Comparison of ENCODE assay signal across 8 cellular contexts in the genomic region with DNA sequence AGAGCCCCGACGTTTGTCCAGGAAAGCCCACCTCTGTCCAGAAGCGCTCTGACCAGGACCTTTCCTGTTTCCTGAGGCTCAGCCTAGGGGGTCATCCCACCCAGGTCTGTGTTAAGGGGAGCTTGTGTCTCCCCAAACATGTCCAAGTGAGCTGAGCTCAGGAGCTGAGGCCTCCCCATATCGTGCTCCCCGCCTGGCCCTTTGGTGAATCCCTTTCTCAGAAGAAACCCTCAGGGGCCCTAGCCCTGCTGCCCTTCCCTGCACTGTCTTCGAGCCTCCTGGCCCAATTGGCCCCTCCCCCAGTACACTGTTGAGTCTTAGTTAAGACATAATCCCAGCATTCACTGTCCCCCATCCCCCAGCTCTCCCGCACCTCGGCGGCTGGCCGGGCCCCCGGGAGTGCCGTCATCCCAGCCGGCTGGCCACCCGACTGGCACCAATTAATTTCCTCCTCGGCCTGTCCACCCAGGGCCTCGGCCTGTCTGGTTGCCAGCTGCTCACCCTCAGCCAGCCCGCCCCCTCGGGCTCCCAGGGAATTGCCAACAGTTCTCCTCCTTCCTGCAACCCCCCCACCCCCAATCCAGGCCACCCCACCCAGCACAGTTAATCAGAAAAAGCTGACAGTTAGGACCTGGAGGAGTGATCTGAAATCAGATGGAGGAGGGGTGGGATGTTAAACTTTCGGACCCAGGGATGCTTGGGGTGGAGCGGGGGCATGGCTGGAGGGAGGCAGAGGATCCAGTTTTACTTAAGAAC. TPM values are rescaled to one million over a fixed set of nuclear protein-coding genes. Genes with fewer than 3 reads are reported as not detected.
DNase-seq lines count a peak whose midpoint lies in the region; ATAC-seq and TF ChIP-seq lines count a peak whose summit lies in the region.

No MANE protein-coding gene starts in this region.

- no peaks in the 10 kb centered on the region for H3K27me3 Mint-ChIP-seq in activated CD4-positive, alpha-beta T cell treated with anti-CD3 and anti-CD28 coated beads for 36 hours

- TF ChIP-seq POLR2A in NB4 (IDR thresholded peaks at IDR 0.05; ENCODE audit: extremely low read depth, insufficient read length) (no peak), lower leg skin (IDR thresholded peaks at IDR 0.05) (no peak)

- WGBS in lower leg skin, 2 donors: 6 to 9% methylated on average over 16 to 20 of the region's 20 CpGs

- H3K9me3 Mint-ChIP-seq in activated CD4-positive, alpha-beta T cell treated with anti-CD3 and anti-CD28 coated beads for 36 hours (ENCODE audit: low read depth): no peaks in the 10 kb centered on the region

- peak overlapping the region; percentile 28 for H3K4me3 ChIP-seq in NB4 (ENCODE audit: low read depth, low read length)
- no peak overlapping the region for H3K4me3 ChIP-seq in lower leg skin (ENCODE audit: low read depth, poor library complexity, severe bottlenecking)

- peak overlapping the region; percentile 94 for H3K27ac Mint-ChIP-seq in activated CD4-positive, alpha-beta T cell treated with anti-CD3 and anti-CD28 coated beads for 36 hours

- POLR2A ChIA-PET in activated CD4-positive, alpha-beta T cell treated with anti-CD3 and anti-CD28 coated beads for 36 hours (lab: Charles Lee): interaction anchor here (0.6 to 2.2 kb wide), 6 partner anchors 9 to 380 kb away, joined by 3 to 15 read pairs (median 6); partner anchors contain the start of genes IER2 and STX10

- peaks cover 1% of the 10 kb centered on the region for H3K36me3 Mint-ChIP-seq in activated CD4-positive, alpha-beta T cell treated with anti-CD3 and anti-CD28 coated beads for 36 hours (ENCODE audit: low read depth)

- CTCF ChIA-PET in activated CD4-positive, alpha-beta T cell treated with anti-CD3 and anti-CD28 coated beads for 36 hours (lab: Charles Lee): interaction anchor here (0.6 to 1.5 kb wide), 5 partner anchors 9 to 961 kb away, joined by 3 to 12 read pairs (median 5); no protein-coding TSS in a partner anchor

- TF ChIP-seq CTCF in NB4 (IDR thresholded peaks at IDR 0.05; ENCODE audit: low read depth, low read length) (no peak), lower leg skin (IDR thresholded peaks at IDR 0.05) (no peak)

- peaks cover 66% of the 10 kb centered on the region for H3K4me1 Mint-ChIP-seq in activated CD4-positive, alpha-beta T cell treated with anti-CD3 and anti-CD28 coated beads for 36 hours

- intact Hi-C loops in activated CD4-positive, alpha-beta T cell treated with anti-CD3 and anti-CD28 coated beads for 36 hours (cut with DNase I, micrococcal nuclease): loop anchor here (1.0 to 5.0 kb wide), 2 partner anchors 8 to 929 kb away; partner anchors contain the start of gene SAMD1 (in 1 of the 2)
- intact Hi-C loops in lower leg skin (cut with DNase I; ENCODE audit: low total_unique reads): no loop called here

- DNase-seq in Daoy (ENCODE audit: low read depth): peak; percentile 88
- peak; percentile 75 for DNase-seq in NB4 (ENCODE audit: low read depth)
- DNase-seq in activated CD4-positive, alpha-beta T cell treated with anti-CD3 and anti-CD28 coated beads for 36 hours: peak; percentile 80
- DNase-seq in effector CD4-positive, alpha-beta T cell: peak; percentile 21
- DNase-seq in lower leg skin (ENCODE audit: low spot score in 2 of 2): peak; percentile 68 to 94
- peak in 5 of 6 experiments; percentile 9 to 58 (median 56) for DNase-seq in stimulated activated naive CD4-positive, alpha-beta T cell (lab: John Stamatoyannopoulos, UW)

- peak overlapping the region; percentile 80 for H3K4me3 Mint-ChIP-seq in activated CD4-positive, alpha-beta T cell treated with anti-CD3 and anti-CD28 coated beads for 36 hours

- peak; percentile 36 for ATAC-seq in activated CD4-positive, alpha-beta T cell treated with anti-CD3 and anti-CD28 coated beads for 36 hours
- ATAC-seq in GM21447 (IDR thresholded peaks at IDR 0.05; ENCODE audit: unreplicated experiment) (no peak), HG03342 (IDR thresholded peaks at IDR 0.05; ENCODE audit: unreplicated experiment) (no peak)

RNA-seq across cellular contexts. Expression of gene IER2, which starts 13.6 kb away (rescaled TPM):
- 23.7 and 27.3 TPM in 2 replicates for total RNA-seq in Daoy (2014; rRNA removed; shearing (Covaris generic))
- 100 to 1,000 TPM; 109 to 118 TPM for total RNA-seq in activated CD4-positive, alpha-beta T cell treated with anti-CD3 and anti-CD28 coated beads for 36 hours
- 100 to 1,000 TPM; 118 to 146 (median 130) TPM for total RNA-seq in lower leg skin

RNA-seq across cellular contexts. Expression of gene STX10, which starts 13.6 kb away (rescaled TPM):
- total RNA-seq in Daoy (2014; rRNA removed; shearing (Covaris generic)): 88.8 and 89.8 TPM in 2 replicates
- 10 to 100 TPM; 64.8 to 71.4 TPM for total RNA-seq in activated CD4-positive, alpha-beta T cell treated with anti-CD3 and anti-CD28 coated beads for 36 hours
- total RNA-seq in lower leg skin: 100 to 1,000 TPM in 1 of 4 donors, 10 to 100 TPM in 3; 67.8 to 110 (median 78.0) TPM

RNA-seq across cellular contexts. Expression of gene NACC1, which starts 45.7 kb away (rescaled TPM):
- total RNA-seq in Daoy (2014; rRNA removed; shearing (Covaris generic)): 50.6 and 51.2 TPM in 2 replicates
- total RNA-seq in activated CD4-positive, alpha-beta T cell treated with anti-CD3 and anti-CD28 coated beads for 36 hours: 10 to 100 TPM; 77.5 to 84.5 TPM
- total RNA-seq in lower leg skin: 10 to 100 TPM; 21.4 to 46.1 (median 39.8) TPM

RNA-seq across cellular contexts. Expression of gene TRMT1, which starts 47.2 kb away (rescaled TPM):
- 61.6 and 67.5 TPM in 2 replicates for total RNA-seq in Daoy (2014; rRNA removed; shearing (Covaris generic))
- 10 to 100 TPM; 73.0 to 96.1 TPM for total RNA-seq in activated CD4-positive, alpha-beta T cell treated with anti-CD3 and anti-CD28 coated beads for 36 hours
- 10 to 100 TPM; 17.7 to 60.4 (median 32.7) TPM for total RNA-seq in lower leg skin

Comparison
In these comparisons a context has a peak if more than half of its experiments do, and no peak if none do; other contexts are left out.
1. DNase-seq: peak in every context shown above with its lines; median percentile 88 in Daoy; 81 in lower leg skin; 80 in activated CD4-positive, alpha-beta T cell treated with anti-CD3 and anti-CD28 coated beads for 36 hours; 75 in NB4; 56 in stimulated activated naive CD4-positive, alpha-beta T cell; 21 in effector CD4-positive, alpha-beta T cell.